11 cellular contexts compared by ENCODE assay signal in the genomic region with DNA sequence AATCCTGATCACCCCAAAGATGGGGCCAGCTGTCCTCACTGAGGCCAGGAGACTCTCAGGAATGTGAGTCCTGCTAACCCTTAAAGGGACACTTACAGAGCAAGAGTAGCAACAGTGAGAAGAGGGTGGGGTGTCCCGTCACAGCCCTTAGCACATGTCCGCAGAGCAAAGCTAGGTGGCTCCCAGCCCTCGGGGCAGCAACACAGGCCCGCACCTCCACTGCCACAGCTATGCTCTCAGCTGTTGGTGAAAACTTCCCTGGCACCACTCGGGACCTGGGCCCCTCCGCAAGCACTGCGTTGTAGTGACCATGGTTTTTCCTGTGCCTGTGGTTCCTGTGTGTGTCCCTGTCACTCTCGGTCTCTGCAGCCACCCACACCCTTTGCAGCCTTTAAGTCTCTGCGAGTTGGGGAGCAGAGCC.
DNase-seq lines count a peak whose midpoint lies in the region; ATAC-seq and TF ChIP-seq lines count a peak whose summit lies in the region.
"Had no signal": no experiment of that assay in that cellular context is flagged by ENCODE, and none has a peak within 500 bp of the region (broad histone marks: within the 10 kb centered on the region; RNA-seq: fewer than 3 reads in every experiment).

No MANE protein-coding gene starts in this region.

- no peak overlapping the region for H3K27ac ChIP-seq in vagina

- H3K9me3 ChIP-seq in vagina = no peaks in the 10 kb centered on the region

- peak overlapping the region; percentile 83 for H3K4me3 Mint-ChIP-seq in activated naive CD4-positive, alpha-beta T cell treated with anti-CD3 and anti-CD28 coated beads for 36 hours
- H3K4me3 Mint-ChIP-seq in dendritic cell treated with granulocyte-macrophage colony-stimulating factor and Interleukin-4, amounts not matched to agents 40 ng/mL and 50 ng/mL, for 4 days = peak overlapping the region; percentile 85
- H3K4me3 Mint-ChIP-seq in naive B cell = peak overlapping the region; percentile 80 to 96 (median 94)

- ATAC-seq in naive B cell (ENCODE audit: low read depth in 2 of 2) = no peak

- no peaks in the 10 kb centered on the region for H3K36me3 Mint-ChIP-seq in activated naive CD4-positive, alpha-beta T cell treated with anti-CD3 and anti-CD28 coated beads for 36 hours (ENCODE audit: low read depth)
- no peaks in the 10 kb centered on the region for H3K36me3 Mint-ChIP-seq in dendritic cell treated with granulocyte-macrophage colony-stimulating factor and Interleukin-4, amounts not matched to agents 40 ng/mL and 50 ng/mL, for 4 days (ENCODE audit: low read depth)
- no peaks in the 10 kb centered on the region for H3K36me3 Mint-ChIP-seq in naive B cell

- CTCF ChIA-PET in activated naive CD4-positive, alpha-beta T cell treated with anti-CD3 and anti-CD28 coated beads for 36 hours (lab: Charles Lee) = interaction anchor here (1.1 to 1.5 kb wide), 2 partner anchors 165 to 184 kb away, joined by 3 read pairs; no protein-coding TSS in a partner anchor

- peaks cover 11% of the 10 kb centered on the region for H3K27me3 Mint-ChIP-seq in activated naive CD4-positive, alpha-beta T cell treated with anti-CD3 and anti-CD28 coated beads for 36 hours (ENCODE audit: low read depth)
- peaks cover 16% of the 10 kb centered on the region for H3K27me3 Mint-ChIP-seq in dendritic cell treated with granulocyte-macrophage colony-stimulating factor and Interleukin-4, amounts not matched to agents 40 ng/mL and 50 ng/mL, for 4 days
- H3K27me3 Mint-ChIP-seq in naive B cell = peaks cover 5 to 20% (median 10%) of the 10 kb centered on the region in 3 donors

- peak overlapping the region; percentile 36 to 40 for H3K4me3 ChIP-seq in vagina

- no peak for TF ChIP-seq POLR2A in vagina (IDR thresholded peaks at IDR 0.05)

- H3K27me3 ChIP-seq in vagina = no peaks in the 10 kb centered on the region

- no peak overlapping the region for H3K27ac Mint-ChIP-seq in activated naive CD4-positive, alpha-beta T cell treated with anti-CD3 and anti-CD28 coated beads for 36 hours
- peak overlapping the region; percentile 71 for H3K27ac Mint-ChIP-seq in dendritic cell treated with granulocyte-macrophage colony-stimulating factor and Interleukin-4, amounts not matched to agents 40 ng/mL and 50 ng/mL, for 4 days
- peak overlapping the region in 1 of 6 donors; percentile 17 for H3K27ac Mint-ChIP-seq in naive B cell

- peaks cover 6% of the 10 kb centered on the region for H3K4me1 Mint-ChIP-seq in activated naive CD4-positive, alpha-beta T cell treated with anti-CD3 and anti-CD28 coated beads for 36 hours (ENCODE audit: low read depth)
- H3K4me1 Mint-ChIP-seq in dendritic cell treated with granulocyte-macrophage colony-stimulating factor and Interleukin-4, amounts not matched to agents 40 ng/mL and 50 ng/mL, for 4 days (ENCODE audit: low read depth) = peaks cover 41% of the 10 kb centered on the region
- H3K4me1 Mint-ChIP-seq in naive B cell = peaks cover 15 to 22% (median 20%) of the 10 kb centered on the region in 3 donors

- DNase-seq in activated naive CD4-positive, alpha-beta T cell treated with anti-CD3 and anti-CD28 coated beads for 36 hours = no peak
- DNase-seq in activated naive CD4-positive, alpha-beta T cell treated with Interleukin-2 at 50 U/mL for 16 hours = no peak
- DNase-seq in naive B cell = no peak
- DNase-seq in vagina (ENCODE audit: extremely low spot score in 2 of 2) = no peak
- DNase-seq in dedifferentiated amniotic fluid mesenchymal stem cell (ENCODE audit: extremely low spot score) = no peak
- no peak for DNase-seq in SIG-M5 treated with dmso at 0.1 percent for 504 hours (lab: John Stamatoyannopoulos, UW; ENCODE audit: unreplicated experiment)
- no peak for DNase-seq in GDM1 (lab: John Stamatoyannopoulos, UW)
- DNase-seq: AML-193; Karpas-422; NK-92 treated with Interleukin-12 subunit alpha and Interleukin-12 subunit beta, amount 100 ng/mL, for 24 hours had no signal

- H3K9me3 Mint-ChIP-seq in activated naive CD4-positive, alpha-beta T cell treated with anti-CD3 and anti-CD28 coated beads for 36 hours = no peaks in the 10 kb centered on the region
- H3K9me3 Mint-ChIP-seq in dendritic cell treated with granulocyte-macrophage colony-stimulating factor and Interleukin-4, amounts not matched to agents 40 ng/mL and 50 ng/mL, for 4 days = peaks cover 16% of the 10 kb centered on the region
- H3K9me3 Mint-ChIP-seq in naive B cell = peaks cover 0 to 9% (median 4%) of the 10 kb centered on the region in 7 donors

- no peak for TF ChIP-seq CTCF in vagina (IDR thresholded peaks at IDR 0.05)

- intact Hi-C loops in activated naive CD4-positive, alpha-beta T cell treated with anti-CD3 and anti-CD28 coated beads for 36 hours (cut with micrococcal nuclease) = loop anchor here (5.0 kb wide), 1 partner anchor 163 kb away; no protein-coding TSS in a partner anchor
- intact Hi-C loops in dendritic cell treated with granulocyte-macrophage colony-stimulating factor and Interleukin-4, amounts not matched to agents 40 ng/mL and 50 ng/mL, for 4 days (cut with micrococcal nuclease) = no loop called here
- intact Hi-C loops in vagina (cut with DNase I) = no loop called here

- H3K4me1 ChIP-seq in vagina = peaks cover 11% of the 10 kb centered on the region

- no peaks in the 10 kb centered on the region for H3K36me3 ChIP-seq in vagina
